In the genomic region with DNA sequence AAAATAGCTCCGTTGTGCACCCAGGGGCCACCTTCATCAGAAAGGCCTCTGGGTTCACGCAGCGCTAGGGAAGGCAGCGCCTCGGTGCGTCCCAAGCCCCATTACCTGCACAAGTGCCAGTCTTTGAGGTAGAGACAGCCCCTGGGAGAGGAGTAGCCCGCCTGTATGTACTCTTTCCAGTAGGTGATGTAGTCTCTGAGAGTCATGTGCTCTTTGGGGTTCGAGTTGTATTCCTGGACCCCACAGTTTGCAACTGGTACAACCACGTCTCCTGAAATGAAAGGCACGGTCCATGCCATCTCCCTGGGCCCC, we compare ENCODE assay signal across 7 cellular contexts. TPM values are rescaled to one million over a fixed set of nuclear protein-coding genes. Genes with fewer than 3 reads are reported as not detected.
A peak's percentile ranks its signal among the peaks of the same experiment; 100 is the strongest.
DNase-seq lines count a peak whose midpoint lies in the region; ATAC-seq and TF ChIP-seq lines count a peak whose summit lies in the region.

No MANE protein-coding gene starts in this region.

- H3K9ac ChIP-seq in Loucy (ENCODE audit: low read depth, low read length, poor library complexity, severe bottlenecking) (peak overlapping the region; percentile 88), colonic mucosa (ENCODE audit: low read depth in 2 of 2, low read length in 2 of 2) (peak overlapping the region; percentile 86 to 96)

- H3K9me3 ChIP-seq in Loucy (ENCODE audit: insufficient read depth, low read depth, low read length) (no peaks in the 10 kb centered on the region), colonic mucosa (no peaks in the 10 kb centered on the region)
- H3K9me3 ChIP-seq in naive thymus-derived CD4-positive, alpha-beta T cell (ENCODE audit: control insufficient read depth in 2 of 3, low read length in 3 of 3) = no peaks in the 10 kb centered on the region

- CTCF ChIA-PET in naive thymus-derived CD4-positive, alpha-beta T cell (lab: Charles Lee) = interaction anchor here (0.6 kb wide), 1 partner anchor 20 kb away, joined by 3 read pairs; no protein-coding TSS in a partner anchor

- H3K4me1 ChIP-seq in Loucy (ENCODE audit: insufficient read depth, low read length, poor library complexity, severe bottlenecking) = peaks cover 13% of the 10 kb centered on the region
- H3K4me1 ChIP-seq in colonic mucosa = peaks cover 11% of the 10 kb centered on the region
- peaks cover 3 to 16% of the 10 kb centered on the region in 2 donors for H3K4me1 ChIP-seq in naive thymus-derived CD4-positive, alpha-beta T cell (ENCODE audit: control insufficient read depth in 2 of 2, insufficient read depth in 2 of 2, low read length in 2 of 2)

- H3K4me3 ChIP-seq in Loucy (ENCODE audit: low read length, poor library complexity, severe bottlenecking) (peak overlapping the region; percentile 100), colonic mucosa (peak overlapping the region; percentile 84)
- peak overlapping the region; percentile 72 for H3K4me3 ChIP-seq in naive thymus-derived CD4-positive, alpha-beta T cell (ENCODE audit: low read length)

- H3K4me2 ChIP-seq in Loucy (ENCODE audit: low read depth, low read length, poor library complexity, severe bottlenecking) = peak overlapping the region; percentile 94

- ATAC-seq in GM21423 (IDR thresholded peaks at IDR 0.05; ENCODE audit: unreplicated experiment) (peak; percentile 4), HG02763 (IDR thresholded peaks at IDR 0.05; ENCODE audit: unreplicated experiment) (no peak)
- no peak for ATAC-seq in naive thymus-derived CD4-positive, alpha-beta T cell

- H3K27me3 Mint-ChIP-seq in naive thymus-derived CD4-positive, alpha-beta T cell = no peaks in the 10 kb centered on the region

- H3K27ac Mint-ChIP-seq in naive thymus-derived CD4-positive, alpha-beta T cell = peak overlapping the region; percentile 37 to 90 (median 86)

- peak overlapping the region; percentile 87 to 97 (median 90) for H3K4me3 Mint-ChIP-seq in naive thymus-derived CD4-positive, alpha-beta T cell

- H3F3A ChIP-seq in Loucy (ENCODE audit: low read depth) = no peaks in the 10 kb centered on the region

- peak overlapping the region; percentile 98 for H2AFZ ChIP-seq in Loucy (ENCODE audit: low read length)

- no peaks in the 10 kb centered on the region for H3K9me2 ChIP-seq in Loucy (replicated peaks; ENCODE audit: low read depth, low read length)

- intact Hi-C loops in colonic mucosa (cut with DNase I) = loop anchor here (10.0 kb wide), 1 partner anchor 170 kb away; the partner anchor contains the start of gene ZNF678
- intact Hi-C loops in naive thymus-derived CD4-positive, alpha-beta T cell (cut with micrococcal nuclease) = loop anchor here (2.0 to 10.0 kb wide), 5 partner anchors 32 to 790 kb away; partner anchors contain the start of genes COQ8A (in 1 of the 2) and ZNF678 (in 1 of the 2)

- H3K27me3 ChIP-seq in Loucy (ENCODE audit: insufficient read depth, low read length, poor library complexity, severe bottlenecking) (no peaks in the 10 kb centered on the region), colonic mucosa (no peaks in the 10 kb centered on the region)
- no peaks in the 10 kb centered on the region for H3K27me3 ChIP-seq in naive thymus-derived CD4-positive, alpha-beta T cell (ENCODE audit: control insufficient read depth in 2 of 2, insufficient read depth in 2 of 2, low read length in 2 of 2)

- H3K36me3 Mint-ChIP-seq in naive thymus-derived CD4-positive, alpha-beta T cell = peaks cover 0 to 4% (median 0%) of the 10 kb centered on the region in 5 donors

- H3K79me2 ChIP-seq in Loucy (ENCODE audit: insufficient read depth, low read length) = peaks cover 58% of the 10 kb centered on the region

- DNase-seq in colonic mucosa (no peak), foreskin melanocyte (no peak), AG20443 (ENCODE audit: low spot score) (no peak)
- DNase-seq in naive thymus-derived CD4-positive, alpha-beta T cell = no peak

- no peaks in the 10 kb centered on the region for H3K36me3 ChIP-seq in Loucy (ENCODE audit: insufficient read depth, low read length)
- peaks cover 13% of the 10 kb centered on the region for H3K36me3 ChIP-seq in colonic mucosa
- peaks cover 0 to 26% (median 0%) of the 10 kb centered on the region in 3 experiments for H3K36me3 ChIP-seq in naive thymus-derived CD4-positive, alpha-beta T cell (ENCODE audit: control insufficient read depth in 2 of 3, insufficient read depth in 3 of 3, low read length in 3 of 3)

- H4K20me1 ChIP-seq in Loucy (ENCODE audit: insufficient read depth, low read length, poor library complexity, severe bottlenecking) = peaks cover 18% of the 10 kb centered on the region

- POLR2A ChIA-PET in naive thymus-derived CD4-positive, alpha-beta T cell (lab: Charles Lee) = interaction anchor here (0.7 to 1.4 kb wide), 4 partner anchors 8 to 59 kb away, joined by 3 to 6 read pairs (median 4); no protein-coding TSS in a partner anchor

- H3K27ac ChIP-seq in colonic mucosa = no peak overlapping the region
- H3K27ac ChIP-seq in naive thymus-derived CD4-positive, alpha-beta T cell (ENCODE audit: low read depth, low read length) = peak overlapping the region; percentile 87

- H3K9me3 Mint-ChIP-seq in naive thymus-derived CD4-positive, alpha-beta T cell = no peaks in the 10 kb centered on the region

- H3K4me1 Mint-ChIP-seq in naive thymus-derived CD4-positive, alpha-beta T cell = peaks cover 24 to 58% (median 41%) of the 10 kb centered on the region in 7 donors

- TF ChIP-seq CTCF in Loucy (conservative IDR thresholded peaks at IDR 0.05; ENCODE audit: low read length) = no peak
- TF ChIP-seq CTCF in colonic mucosa (IDR thresholded peaks at IDR 0.05) = no peak

RNA-seq across cellular contexts. Expression of gene JMJD4, which starts 0.6 kb away (rescaled TPM):
- 10 to 100 TPM in 1 of 2 donors, 1 to 10 TPM in 1; 9.0 to 16.0 TPM for total RNA-seq in colonic mucosa
- 10 to 100 TPM; 12.1 to 36.8 (median 26.3) TPM for total RNA-seq in naive thymus-derived CD4-positive, alpha-beta T cell
- polyA plus RNA-seq in naive thymus-derived CD4-positive, alpha-beta T cell = 10 to 100 TPM; 32.3 to 35.1 TPM

RNA-seq across cellular contexts. Expression of gene SNAP47, which starts 0.7 kb away (rescaled TPM):
- 10 to 100 TPM; 19.0 to 28.0 TPM for total RNA-seq in colonic mucosa
- total RNA-seq in naive thymus-derived CD4-positive, alpha-beta T cell = 10 to 100 TPM; 18.5 to 31.8 (median 27.8) TPM
- polyA plus RNA-seq in naive thymus-derived CD4-positive, alpha-beta T cell = 10 to 100 TPM; 46.9 to 69.5 TPM
